1 cellular context compared by ENCODE assay signal in genomic region chr4:107036602-107037151, GRCh38.
TF ChIP-seq lines count a peak whose summit lies in the region.

No MANE protein-coding gene starts in this region.

TF ChIP-seq in GM12878, 131 proteins besides CTCF, POLR2A, EP300 and RAD21 (continued from another document):
- no peak for TF ChIP-seq WRNIP1 (IDR thresholded peaks at IDR 0.05; ENCODE audit: borderline replicate concordance, low read depth, low read length)
- no peak for TF ChIP-seq PAX5 (IDR thresholded peaks at IDR 0.05; ENCODE audit: borderline replicate concordance, low read depth, low read length)
- no peak for TF ChIP-seq BRCA1 (IDR thresholded peaks at IDR 0.05; ENCODE audit: low read depth, low read length)
- no peak for TF ChIP-seq HDAC2 (IDR thresholded peaks at IDR 0.05)
- TF ChIP-seq USF2 (IDR thresholded peaks at IDR 0.05; ENCODE audit: borderline replicate concordance, low read depth, low read length) = no peak
- TF ChIP-seq ZBTB40 (IDR thresholded peaks at IDR 0.05; ENCODE audit: borderline replicate concordance) = no peak
- no peak for TF ChIP-seq SKIL (IDR thresholded peaks at IDR 0.05; ENCODE audit: low read depth, poor library complexity, severe bottlenecking)
- no peak for TF ChIP-seq EGR1 (IDR thresholded peaks at IDR 0.05; ENCODE audit: borderline replicate concordance in 1 of 2, low read depth in 2 of 2, low read length in 2 of 2)
- no peak for TF ChIP-seq MAX (IDR thresholded peaks at IDR 0.05; ENCODE audit: low read depth, low read length)
- no peak for TF ChIP-seq ZBED1 (IDR thresholded peaks at IDR 0.05; ENCODE audit: borderline replicate concordance)
- TF ChIP-seq PAX8 (IDR thresholded peaks at IDR 0.05) = no peak
- no peak for TF ChIP-seq NFXL1 (IDR thresholded peaks at IDR 0.05; ENCODE audit: borderline replicate concordance)
- no peak for TF ChIP-seq SREBF2 (IDR thresholded peaks at IDR 0.05; ENCODE audit: low read length)
- TF ChIP-seq LARP7 (IDR thresholded peaks at IDR 0.05) = no peak
- TF ChIP-seq TBL1XR1 (IDR thresholded peaks at IDR 0.05; ENCODE audit: low read depth, low read length) = no peak
